In the genomic region with DNA sequence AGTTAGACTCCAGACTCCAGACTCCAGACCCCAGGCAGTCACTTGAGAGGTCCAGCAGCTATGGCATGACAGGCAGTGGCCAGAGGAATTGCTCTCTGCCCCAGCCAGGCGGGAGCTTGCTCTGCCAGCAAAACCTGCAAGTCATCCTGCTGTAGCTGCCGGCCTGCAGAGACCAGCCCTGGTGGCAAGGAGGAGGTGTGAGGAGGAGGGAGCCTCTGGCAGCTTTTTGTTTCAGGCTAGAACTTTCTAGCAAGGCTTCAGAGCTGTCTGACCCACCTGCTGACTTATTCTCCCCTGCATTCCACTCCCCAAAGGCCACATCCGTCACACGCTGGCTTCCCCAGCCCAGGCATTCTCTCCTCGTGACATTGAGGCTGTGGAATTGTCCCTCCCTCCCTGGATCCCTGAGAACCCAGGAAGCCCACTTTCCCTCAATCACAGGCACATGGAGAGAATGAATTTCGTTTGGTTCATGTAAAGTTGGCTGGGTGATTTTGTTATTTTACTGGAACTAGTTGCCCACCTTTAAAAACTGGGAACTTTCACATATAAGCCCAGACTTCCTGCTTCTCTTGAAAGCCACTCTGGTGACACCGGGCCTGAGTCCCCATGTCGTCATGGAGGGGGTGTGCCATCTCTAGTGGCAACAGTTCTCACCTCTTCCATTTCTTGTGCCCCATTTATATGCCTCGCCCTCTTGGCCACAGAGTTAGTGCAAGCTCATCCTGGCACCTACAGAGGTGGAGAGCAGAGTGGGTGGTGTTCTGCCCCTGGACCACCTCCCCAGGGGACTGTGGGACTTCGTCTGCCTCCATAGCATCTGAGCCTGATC, we compare ENCODE assay signal across 10 cellular contexts.
DNase-seq lines count a peak whose midpoint lies in the region; ATAC-seq, FAIRE-seq and TF ChIP-seq lines count a peak whose summit lies in the region.
"Had no signal": no experiment of that assay in that cellular context is flagged by ENCODE, and none has a peak within 500 bp of the region (broad histone marks: within the 10 kb centered on the region; RNA-seq: fewer than 3 reads in every experiment).

No MANE protein-coding gene starts in this region.

- FAIRE-seq in GM12892 (lab: Jason Lieb, UNC): no peak

- H3K9ac ChIP-seq in PC-3 (ENCODE audit: low read length): no peak overlapping the region

- H3K36me3 ChIP-seq in PC-3 (ENCODE audit: low read depth, low read length): no peaks in the 10 kb centered on the region
- H3K36me3 ChIP-seq in neutrophil: no peaks in the 10 kb centered on the region
- no peaks in the 10 kb centered on the region for H3K36me3 ChIP-seq in brain microvascular endothelial cell (replicated peaks)

- H3K27me3 Mint-ChIP-seq in glutamatergic neuron (ENCODE audit: unreplicated experiment): no peaks in the 10 kb centered on the region

- peaks cover 4% of the 10 kb centered on the region for H3K9me3 Mint-ChIP-seq in glutamatergic neuron (ENCODE audit: unreplicated experiment)

- POLR2A ChIA-PET in PC-3 (lab: Charles Lee; ENCODE audit: unreplicated experiment): no interaction called here

- no peak overlapping the region for H3K4me2 ChIP-seq in PC-3 (ENCODE audit: low read length)

- in situ Hi-C loops in brain microvascular endothelial cell (cut with HindIII; ENCODE audit: low pct_ligation_motif_present, low sequenced_read_pairs): loop anchor here (25.0 kb wide), 1 partner anchor 89 kb away; no protein-coding TSS in a partner anchor

- no peaks in the 10 kb centered on the region for H4K20me1 ChIP-seq in PC-3 (ENCODE audit: low read length)

- DNase-seq in ELF-1 (ENCODE audit: low read depth, low spot score): peak; percentile 66
- DNase-seq in PC-3: no peak
- peak; percentile 42 for DNase-seq in epithelial cell of esophagus (ENCODE audit: low read depth)
- no peak for DNase-seq in GM12892 (ENCODE audit: insufficient read length)
- no peak for DNase-seq in brain microvascular endothelial cell
- no peak for DNase-seq in glutamatergic neuron
- DNase-seq: KG1 had no signal

- no peaks in the 10 kb centered on the region for H3F3A ChIP-seq in PC-3 (ENCODE audit: low read length, unreplicated experiment)

- no peak overlapping the region for H3K4me3 ChIP-seq in PC-3 (ENCODE audit: low read length)
- H3K4me3 ChIP-seq in epithelial cell of esophagus (ENCODE audit: low read length): no peak overlapping the region
- peak overlapping the region in 1 of 2 experiments; percentile 35 for H3K4me3 ChIP-seq in neutrophil (ENCODE audit: low read depth in 1 of 2, low read length in 1 of 2)
- no peak overlapping the region for H3K4me3 ChIP-seq in brain microvascular endothelial cell (ENCODE audit: low read depth, low read length)
- H3K4me3 ChIP-seq: SK-N-MC had no signal

- CTCF ChIA-PET in PC-3 (lab: Charles Lee): no interaction called here

- intact Hi-C loops in PC-3 (cut with micrococcal nuclease): no loop called here

- no peak for TF ChIP-seq POLR2A in GM12892 (IDR thresholded peaks at IDR 0.05; ENCODE audit: low read depth, low read length)

- H3K4me1 ChIP-seq in PC-3 (ENCODE audit: insufficient read depth, low read length): peaks cover 28% of the 10 kb centered on the region
- H3K4me1 ChIP-seq in neutrophil (ENCODE audit: control insufficient read depth in 1 of 2, insufficient read depth in 1 of 2, low read depth in 1 of 2, low read length in 1 of 2): peaks cover 23 to 28% of the 10 kb centered on the region in 2 experiments

- no peaks in the 10 kb centered on the region for H3K27me3 ChIP-seq in PC-3 (ENCODE audit: low read length)
- no peaks in the 10 kb centered on the region for H3K27me3 ChIP-seq in neutrophil
- no peaks in the 10 kb centered on the region for H3K27me3 ChIP-seq in brain microvascular endothelial cell (replicated peaks)

- ATAC-seq in PC-3 (no peak), GM19452 (IDR thresholded peaks at IDR 0.05; ENCODE audit: unreplicated experiment) (no peak)

- H3K36me3 Mint-ChIP-seq in glutamatergic neuron (ENCODE audit: unreplicated experiment): no peaks in the 10 kb centered on the region

- H3K9me3 ChIP-seq in PC-3 (ENCODE audit: low read length): no peaks in the 10 kb centered on the region
- no peaks in the 10 kb centered on the region for H3K9me3 ChIP-seq in neutrophil

- peak overlapping the region; percentile 40 for H2AFZ ChIP-seq in PC-3 (ENCODE audit: low read length)

- BruUV-seq in PC-3 (replicated peaks; lab: Mats Ljungman, UMichigan): no TSS peak

- H3K4me3 Mint-ChIP-seq in glutamatergic neuron (ENCODE audit: unreplicated experiment): no peak overlapping the region

- H3K9me2 ChIP-seq in PC-3 (replicated peaks; ENCODE audit: low read length): no peaks in the 10 kb centered on the region

- H3K79me2 ChIP-seq in PC-3 (ENCODE audit: low read length): no peaks in the 10 kb centered on the region

- H3K4me1 Mint-ChIP-seq in glutamatergic neuron (ENCODE audit: low read depth, unreplicated experiment): peaks cover 8% of the 10 kb centered on the region

- no peak overlapping the region for H3K27ac Mint-ChIP-seq in glutamatergic neuron (ENCODE audit: unreplicated experiment)

- TF ChIP-seq CTCF in PC-3 (conservative IDR thresholded peaks at IDR 0.05; ENCODE audit: low read depth, low read length) (no peak), epithelial cell of esophagus (IDR thresholded peaks at IDR 0.05; ENCODE audit: insufficient read depth, low read depth, low read length, missing control alignments) (no peak), neutrophil (IDR thresholded peaks at IDR 0.05) (peak; percentile 11), brain microvascular endothelial cell (IDR thresholded peaks at IDR 0.05; ENCODE audit: low read depth, low read length, missing control alignments) (no peak), glutamatergic neuron (IDR thresholded peaks at IDR 0.05; ENCODE audit: partially characterized antibody, unreplicated experiment) (no peak)

- H3K27ac ChIP-seq in PC-3 (ENCODE audit: low read length): no peak overlapping the region
- H3K27ac ChIP-seq in neutrophil: peak overlapping the region; percentile 79
- H3K27ac ChIP-seq in brain microvascular endothelial cell: no peak overlapping the region
- H3K27ac ChIP-seq: SK-N-MC had no signal

Comparison
In these comparisons a context has a peak if more than half of its experiments do, and no peak if none do; other contexts are left out.
1. DNase-seq: peak in ELF-1 (single experiment) and epithelial cell of esophagus (single experiment); none in PC-3 (single experiment), GM12892 (single experiment), brain microvascular endothelial cell (single experiment) and glutamatergic neuron (single experiment).